In the genomic region with DNA sequence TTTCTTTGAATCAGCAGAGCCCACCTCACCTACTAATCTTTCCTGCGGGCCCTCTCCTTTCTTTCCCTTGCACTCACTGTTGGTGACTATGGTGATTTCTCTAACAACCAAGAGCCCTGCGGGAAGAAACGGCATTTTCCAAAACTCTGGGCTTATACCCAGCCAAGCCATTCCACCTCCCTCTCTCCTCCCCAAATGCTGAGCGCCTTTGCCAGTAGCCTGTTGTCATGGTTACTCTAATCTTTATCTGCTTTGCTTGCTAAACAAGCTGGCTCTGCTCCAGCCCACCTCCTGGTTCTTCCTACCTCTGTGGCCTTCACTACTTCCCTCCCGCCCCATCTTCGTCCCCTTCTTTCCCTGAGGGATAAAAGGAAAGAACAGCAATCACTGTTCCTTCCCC, we compare ENCODE assay signal across 17 cellular contexts.
A peak's percentile ranks its signal among the peaks of the same experiment; 100 is the strongest.
DNase-seq lines count a peak whose midpoint lies in the region; ATAC-seq, FAIRE-seq and TF ChIP-seq lines count a peak whose summit lies in the region.
"Had no signal": no experiment of that assay in that cellular context is flagged by ENCODE, and none has a peak within 500 bp of the region (broad histone marks: within the 10 kb centered on the region; RNA-seq: fewer than 3 reads in every experiment).

No MANE protein-coding gene starts in this region.

- intact Hi-C loops in pancreas (cut with DNase I), result no loop called here

- H3K27ac ChIP-seq in pancreas, result no peak overlapping the region
- H3K27ac ChIP-seq: HL-60, RWPE1, tibial artery had no signal

- H3K9me3 ChIP-seq in pancreas, result no peaks in the 10 kb centered on the region
- H3K9me3 ChIP-seq: Caco-2, tibial artery had no signal

- peaks cover 0 to 5% (median 0%) of the 10 kb centered on the region in 6 donors for H3K9me3 Mint-ChIP-seq in immature natural killer cell
- H3K9me3 Mint-ChIP-seq: activated CD4-positive, alpha-beta T cell treated with anti-CD3 and anti-CD28 coated beads, Interleukin-2, amount 10 ng/mL, durations not matched to agents 7 days and 5 days had no signal

- H3K4me3 Mint-ChIP-seq in immature natural killer cell, result no peak overlapping the region
- H3K4me3 Mint-ChIP-seq: activated CD4-positive, alpha-beta T cell treated with anti-CD3 and anti-CD28 coated beads, Interleukin-2, amount 10 ng/mL, durations not matched to agents 7 days and 5 days had no signal

- no peaks in the 10 kb centered on the region for H3K36me3 ChIP-seq in pancreas
- H3K36me3 ChIP-seq: tibial artery had no signal

- ATAC-seq in pancreas, result peak in 3 of 4 donors; percentile 35 to 78 (median 43)
- ATAC-seq in HG02852 (IDR thresholded peaks at IDR 0.05; ENCODE audit: unreplicated experiment), result no peak

- WGBS in pancreas, 2 donors, result 11 to 14% methylated on average over 6 of the region's 6 CpGs

- no peak overlapping the region for H3K4me3 ChIP-seq in pancreas
- H3K4me3 ChIP-seq: tibial artery had no signal

- H3K27me3 Mint-ChIP-seq in immature natural killer cell (ENCODE audit: low read depth in 3 of 3), result peaks cover 0 to 3% (median 0%) of the 10 kb centered on the region in 3 donors
- H3K27me3 Mint-ChIP-seq: activated CD4-positive, alpha-beta T cell treated with anti-CD3 and anti-CD28 coated beads, Interleukin-2, amount 10 ng/mL, durations not matched to agents 7 days and 5 days had no signal

- no peaks in the 10 kb centered on the region for H3K36me3 Mint-ChIP-seq in immature natural killer cell

- H3K4me1 Mint-ChIP-seq in immature natural killer cell, result no peaks in the 10 kb centered on the region
- H3K4me1 Mint-ChIP-seq: activated CD4-positive, alpha-beta T cell treated with anti-CD3 and anti-CD28 coated beads, Interleukin-2, amount 10 ng/mL, durations not matched to agents 7 days and 5 days had no signal

- no peak overlapping the region for H3K27ac Mint-ChIP-seq in immature natural killer cell
- H3K27ac Mint-ChIP-seq: activated CD4-positive, alpha-beta T cell treated with anti-CD3 and anti-CD28 coated beads, Interleukin-2, amount 10 ng/mL, durations not matched to agents 7 days and 5 days had no signal

- FAIRE-seq in pancreas (lab: Jason Lieb, UNC), result no peak
- FAIRE-seq: frontal cortex had no signal

- no peak for TF ChIP-seq CTCF in pancreas (IDR thresholded peaks at IDR 0.05)

- H3K4me1 ChIP-seq in pancreas, result peaks cover 0 to 4% (median 0%) of the 10 kb centered on the region in 3 donors
- H3K4me1 ChIP-seq: Caco-2, tibial artery had no signal

- H3K27me3 ChIP-seq in pancreas, result no peaks in the 10 kb centered on the region
- H3K27me3 ChIP-seq: tibial artery had no signal

- DNase-seq in NCI-H2171 treated with DMSO at 0.1 percent for 48 hours (lab: John Stamatoyannopoulos, UW), result peak; percentile 12
- DNase-seq in NCI-H2171 (lab: John Stamatoyannopoulos, UW), result no peak
- DNase-seq in SK-N-DZ (ENCODE audit: low spot score), result peak; percentile 53
- DNase-seq in ecto neural progenitor cell (ENCODE audit: low spot score), result peak; percentile 80
- DNase-seq in pancreas, result peak; percentile 17 to 78 (median 42)
- no peak for DNase-seq in activated CD8-positive, alpha-beta memory T cell treated with anti-CD3 and anti-CD28 coated beads, Interleukin-2, amount 50 U/mL, for 4 hours
- DNase-seq in immature natural killer cell, result no peak
- DNase-seq: activated CD4-positive, alpha-beta T cell treated with anti-CD3 and anti-CD28 coated beads, Interleukin-2, amount 10 ng/mL, durations not matched to agents 7 days and 5 days; activated T-cell treated with anti-CD3 and anti-CD28 coated beads, Interleukin-2, amount 50 U/mL, for 48 hours; Caco-2; effector CD8-positive, alpha-beta T cell; islet precursor cell; tibial artery had no signal

Comparison
In these comparisons a context has a peak if more than half of its experiments do, and no peak if none do; other contexts are left out.
1. DNase-seq: peak in NCI-H2171 treated with DMSO at 0.1 percent for 48 hours (single experiment), SK-N-DZ (single experiment), ecto neural progenitor cell (single experiment) and pancreas (6 of 6); none in NCI-H2171 (single experiment), activated CD8-positive, alpha-beta memory T cell treated with anti-CD3 and anti-CD28 coated beads, Interleukin-2, amount 50 U/mL, for 4 hours (single experiment) and immature natural killer cell (0 of 3).